ENCODE assay signal across 9 cellular contexts in genomic region chr15:62928242-62928995, GRCh38.
DNase-seq lines count a peak whose midpoint lies in the region; ATAC-seq and TF ChIP-seq lines count a peak whose summit lies in the region.
"Had no signal": no experiment of that assay in that cellular context is flagged by ENCODE, and none has a peak within 500 bp of the region (broad histone marks: within the 10 kb centered on the region; RNA-seq: fewer than 3 reads in every experiment).

No MANE protein-coding gene starts in this region.

- POLR2A ChIA-PET in AG04450 (lab: Yijun Ruan, JAX), result interaction anchor here (0.6 to 1.4 kb wide), 8 partner anchors 28 to 138 kb away, joined by 4 to 7 read pairs (median 6); partner anchors contain the start of gene TPM1
- POLR2A ChIA-PET in activated CD4-positive, alpha-beta memory T cell treated with anti-CD3 and anti-CD28 coated beads for 36 hours (lab: Charles Lee), result no interaction called here

- no peak for TF ChIP-seq EP300 in Ishikawa (IDR thresholded peaks at IDR 0.05; ENCODE audit: borderline replicate concordance)

- H3K36me3 ChIP-seq in liver (ENCODE audit: control insufficient read depth in 4 of 4, insufficient read depth in 3 of 4, low read depth in 1 of 4, low read length in 3 of 4), result no peaks in the 10 kb centered on the region

- 72% methylated on average over 12 of the region's 12 CpGs for WGBS in liver

- TF ChIP-seq RAD21 in Ishikawa (IDR thresholded peaks at IDR 0.05; ENCODE audit: low read depth) (peak; percentile 23; the same call in 1 of the 2 replicates), liver (IDR thresholded peaks at IDR 0.05) (peak; percentile 64 to 68)

- intact Hi-C loops in activated CD4-positive, alpha-beta memory T cell treated with anti-CD3 and anti-CD28 coated beads for 36 hours (cut with micrococcal nuclease), result no loop called here

- H3K27me3 Mint-ChIP-seq in activated CD4-positive, alpha-beta memory T cell treated with anti-CD3 and anti-CD28 coated beads for 36 hours, result peaks cover 14% of the 10 kb centered on the region

- no peak for ATAC-seq in HG03097 (IDR thresholded peaks at IDR 0.05; ENCODE audit: low FRiP score, unreplicated experiment)

- H3K4me3 Mint-ChIP-seq in activated CD4-positive, alpha-beta memory T cell treated with anti-CD3 and anti-CD28 coated beads for 36 hours, result no peak overlapping the region
- H3K4me3 Mint-ChIP-seq: T-helper 1 cell treated with Interleukin-12 subunit alpha and Interleukin-12 subunit beta and Interleukin-4 antibody, amounts not matched to agents 30 μg/mL and 1 μg/mL, for 36 hours had no signal

- H3K27me3 ChIP-seq in AG04450 (ENCODE audit: control insufficient read depth, insufficient read depth, low read length) (no peaks in the 10 kb centered on the region), liver (ENCODE audit: control insufficient read depth in 4 of 4, insufficient read depth in 4 of 4, low read length in 3 of 4) (no peaks in the 10 kb centered on the region)

- H3K4me3 ChIP-seq in AG04450 (ENCODE audit: low read depth, low read length) (no peak overlapping the region), cardiac fibroblast (replicated peaks in 1 of 2; ENCODE audit: low read depth in 2 of 2, low read length in 2 of 2) (no peak overlapping the region), liver (ENCODE audit: low read depth in 1 of 3, low read length in 3 of 3) (no peak overlapping the region)

- no peaks in the 10 kb centered on the region for H3K36me3 Mint-ChIP-seq in activated CD4-positive, alpha-beta memory T cell treated with anti-CD3 and anti-CD28 coated beads for 36 hours

- peaks cover 0 to 9% (median 1%) of the 10 kb centered on the region in 4 donors for H3K4me1 ChIP-seq in liver (ENCODE audit: control insufficient read depth in 4 of 4, insufficient read depth in 4 of 4, low read length in 3 of 4)

- no peak overlapping the region for H3K27ac Mint-ChIP-seq in activated CD4-positive, alpha-beta memory T cell treated with anti-CD3 and anti-CD28 coated beads for 36 hours
- H3K27ac Mint-ChIP-seq: T-helper 1 cell treated with Interleukin-12 subunit alpha and Interleukin-12 subunit beta and Interleukin-4 antibody, amounts not matched to agents 30 μg/mL and 1 μg/mL, for 36 hours had no signal

- TF ChIP-seq CTCF in AG04450 (IDR thresholded peaks at IDR 0.05; ENCODE audit: low read depth, low read length) (peak; percentile 42), cardiac fibroblast (IDR thresholded peaks at IDR 0.05; ENCODE audit: low read depth, low read length) (peak; percentile 24), liver (IDR thresholded peaks at IDR 0.05; ENCODE audit: low read depth, low read length, missing input control) (peak; percentile 39)

- DNase-seq in AG04450 (ENCODE audit: low read depth, low spot score) (peak; percentile 64), cardiac fibroblast (ENCODE audit: low read depth in 2 of 2) (peak; percentile 93 to 94), NCI-H146 (lab: John Stamatoyannopoulos, UW) (no peak), SKM-1 (lab: John Stamatoyannopoulos, UW; ENCODE audit: unreplicated experiment) (no peak)
- DNase-seq in activated CD4-positive, alpha-beta memory T cell treated with anti-CD3 and anti-CD28 coated beads for 36 hours, result no peak

- H3K9ac ChIP-seq in liver (ENCODE audit: low read depth in 1 of 2, low read length in 2 of 2), result no peak overlapping the region

- H3K9me3 Mint-ChIP-seq in activated CD4-positive, alpha-beta memory T cell treated with anti-CD3 and anti-CD28 coated beads for 36 hours, result no peaks in the 10 kb centered on the region
- H3K9me3 Mint-ChIP-seq: T-helper 1 cell treated with Interleukin-12 subunit alpha and Interleukin-12 subunit beta and Interleukin-4 antibody, amounts not matched to agents 30 μg/mL and 1 μg/mL, for 36 hours had no signal

- no peaks in the 10 kb centered on the region for H3K4me1 Mint-ChIP-seq in activated CD4-positive, alpha-beta memory T cell treated with anti-CD3 and anti-CD28 coated beads for 36 hours (ENCODE audit: low read depth)

- CTCF ChIA-PET in AG04450 (lab: Charles Lee), result interaction anchor here (1.4 kb wide), 1 partner anchor 187 kb away, joined by 5 read pairs; no protein-coding TSS in a partner anchor
- CTCF ChIA-PET in activated CD4-positive, alpha-beta memory T cell treated with anti-CD3 and anti-CD28 coated beads for 36 hours (lab: Charles Lee), result no interaction called here

- H3K9me3 ChIP-seq in AG04450 (ENCODE audit: control insufficient read depth, insufficient read depth, low read length), result no peaks in the 10 kb centered on the region
- H3K9me3 ChIP-seq in liver (ENCODE audit: control insufficient read depth in 4 of 4, low read length in 3 of 4), result no peaks in the 10 kb centered on the region

- H3K27ac ChIP-seq in AG04450 (ENCODE audit: low read depth, low read length) (peak overlapping the region; percentile 55), liver (ENCODE audit: low read depth in 1 of 2, low read length in 2 of 2) (peak overlapping the region in 1 of 2 donors; percentile 29)

TF ChIP-seq in Ishikawa, 13 proteins besides CTCF, POLR2A, EP300 and RAD21 (continues in another document):
- TF ChIP-seq TCF12 (IDR thresholded peaks at IDR 0.05; ENCODE audit: low read depth), result no peak
- TF ChIP-seq TAF1 (IDR thresholded peaks at IDR 0.05; ENCODE audit: low read depth), result no peak
- TF ChIP-seq USF1 (IDR thresholded peaks at IDR 0.05), result no peak
- no peak for TF ChIP-seq REST (IDR thresholded peaks at IDR 0.05; ENCODE audit: low read depth)
- TF ChIP-seq FOXM1 (IDR thresholded peaks at IDR 0.05; ENCODE audit: borderline replicate concordance, low read depth), result no peak

TF ChIP-seq in liver, 16 proteins besides CTCF, POLR2A, EP300 and RAD21:
- no peak for TF ChIP-seq YY1 (IDR thresholded peaks at IDR 0.05)
- no peak for TF ChIP-seq MAX (IDR thresholded peaks at IDR 0.05)
- no peak for TF ChIP-seq EGR1 (IDR thresholded peaks at IDR 0.05; ENCODE audit: low read depth in 2 of 2)
- TF ChIP-seq FOXA2 (IDR thresholded peaks at IDR 0.05), result no peak
- TF ChIP-seq NR2F2 (IDR thresholded peaks at IDR 0.05), result peak; percentile 83

Comparison
In these comparisons a context has a peak if more than half of its experiments do, and no peak if none do; other contexts are left out.
1. DNase-seq: peak in AG04450 (single experiment) and cardiac fibroblast (2 of 2); none in activated CD4-positive, alpha-beta memory T cell treated with anti-CD3 and anti-CD28 coated beads for 36 hours (single experiment), NCI-H146 (single experiment) and SKM-1 (single experiment).
2. Peak in every context shown above with its lines, with median percentiles within 50 percentile points of each other: CTCF ChIP-seq.